ENCODE assay signal across 10 cellular contexts in genomic region chr4:147734496-147734895, GRCh38. TPM values are rescaled to one million over a fixed set of nuclear protein-coding genes. Genes with fewer than 3 reads are reported as not detected.
DNase-seq lines count a peak whose midpoint lies in the region; ATAC-seq and TF ChIP-seq lines count a peak whose summit lies in the region.
"Had no signal": no experiment of that assay in that cellular context is flagged by ENCODE, and none has a peak within 500 bp of the region (broad histone marks: within the 10 kb centered on the region; RNA-seq: fewer than 3 reads in every experiment).

No MANE protein-coding gene starts in this region.

- no peaks in the 10 kb centered on the region for H3K27me3 ChIP-seq in adipocyte (replicated peaks; ENCODE audit: control insufficient read depth, insufficient read depth, low read length)
- H3K27me3 ChIP-seq: foreskin keratinocyte had no signal

- no peaks in the 10 kb centered on the region for H3K9me3 Mint-ChIP-seq in T-helper 1 cell treated with Interleukin-12 subunit alpha and Interleukin-12 subunit beta and Interleukin-4 antibody, amounts not matched to agents 30 μg/mL and 1 μg/mL, for 36 hours
- no peaks in the 10 kb centered on the region for H3K9me3 Mint-ChIP-seq in mesothelial cell of epicardium
- H3K9me3 Mint-ChIP-seq in type B pancreatic cell: peaks cover 4% of the 10 kb centered on the region

- peak overlapping the region; percentile 90 for H3K4me3 ChIP-seq in adipocyte (ENCODE audit: low read length)

- peaks cover 3% of the 10 kb centered on the region for H3K36me3 Mint-ChIP-seq in T-helper 1 cell treated with Interleukin-12 subunit alpha and Interleukin-12 subunit beta and Interleukin-4 antibody, amounts not matched to agents 30 μg/mL and 1 μg/mL, for 36 hours (ENCODE audit: low read depth)
- no peaks in the 10 kb centered on the region for H3K36me3 Mint-ChIP-seq in mesothelial cell of epicardium
- no peaks in the 10 kb centered on the region for H3K36me3 Mint-ChIP-seq in type B pancreatic cell

- no peaks in the 10 kb centered on the region for H3K9me3 ChIP-seq in adipocyte (ENCODE audit: control insufficient read depth, low read length)

- H3K4me1 Mint-ChIP-seq in T-helper 1 cell treated with Interleukin-12 subunit alpha and Interleukin-12 subunit beta and Interleukin-4 antibody, amounts not matched to agents 30 μg/mL and 1 μg/mL, for 36 hours (ENCODE audit: low read depth): peaks cover 34% of the 10 kb centered on the region
- peaks cover 52% of the 10 kb centered on the region for H3K4me1 Mint-ChIP-seq in mesothelial cell of epicardium
- peaks cover 49% of the 10 kb centered on the region for H3K4me1 Mint-ChIP-seq in type B pancreatic cell (ENCODE audit: unreplicated experiment)

- no peak for TF ChIP-seq CTCF in mesothelial cell of epicardium (IDR thresholded peaks at IDR 0.05; ENCODE audit: unreplicated experiment)
- TF ChIP-seq CTCF in type B pancreatic cell (conservative IDR thresholded peaks at IDR 0.05): no peak

- peak overlapping the region; percentile 95 for H3K9ac ChIP-seq in adipocyte (ENCODE audit: low read length)

- no peaks in the 10 kb centered on the region for H3K36me3 ChIP-seq in adipocyte (ENCODE audit: control insufficient read depth, insufficient read depth, low read length, severe bottlenecking)

- ATAC-seq in esophagus mucosa: no peak
- ATAC-seq in GM21717 (IDR thresholded peaks at IDR 0.05; ENCODE audit: unreplicated experiment): no peak
- ATAC-seq: foreskin keratinocyte had no signal

- H3K4me3 Mint-ChIP-seq in T-helper 1 cell treated with Interleukin-12 subunit alpha and Interleukin-12 subunit beta and Interleukin-4 antibody, amounts not matched to agents 30 μg/mL and 1 μg/mL, for 36 hours: peak overlapping the region; percentile 20
- H3K4me3 Mint-ChIP-seq in mesothelial cell of epicardium (peak overlapping the region; percentile 89), type B pancreatic cell (peak overlapping the region; percentile 95)

- DNase-seq in T-helper 1 cell (no peak), adipocyte (ENCODE audit: low read depth) (no peak), mesothelial cell of epicardium (ENCODE audit: low spot score in 2 of 2, unreplicated experiment in 2 of 2) (no peak), type B pancreatic cell (ENCODE audit: extremely low spot score, unreplicated experiment) (no peak), NCI-H1105 (lab: John Stamatoyannopoulos, UW) (no peak)
- DNase-seq: foreskin keratinocyte, GF-D8 had no signal

- H3K27me3 Mint-ChIP-seq in T-helper 1 cell treated with Interleukin-12 subunit alpha and Interleukin-12 subunit beta and Interleukin-4 antibody, amounts not matched to agents 30 μg/mL and 1 μg/mL, for 36 hours (ENCODE audit: low read depth): peaks cover 20% of the 10 kb centered on the region
- no peaks in the 10 kb centered on the region for H3K27me3 Mint-ChIP-seq in mesothelial cell of epicardium (ENCODE audit: low read depth)
- H3K27me3 Mint-ChIP-seq in type B pancreatic cell: peaks cover 3% of the 10 kb centered on the region

- H3K27ac Mint-ChIP-seq in T-helper 1 cell treated with Interleukin-12 subunit alpha and Interleukin-12 subunit beta and Interleukin-4 antibody, amounts not matched to agents 30 μg/mL and 1 μg/mL, for 36 hours: no peak overlapping the region
- H3K27ac Mint-ChIP-seq in mesothelial cell of epicardium (peak overlapping the region; percentile 77), type B pancreatic cell (no peak overlapping the region)

- H3K4me1 ChIP-seq in adipocyte (ENCODE audit: control insufficient read depth, insufficient read depth, low read length): peaks cover 46% of the 10 kb centered on the region

RNA-seq across cellular contexts. Expression of gene ARHGAP10, which starts 2.6 kb away (rescaled TPM):
- total RNA-seq in mesothelial cell of epicardium: 30.5 to 31.3 TPM (median 31.2 TPM) in 3 replicates
- total RNA-seq in type B pancreatic cell (ENCODE audit: low replicate concordance): 25.2 and 25.5 TPM in 2 replicates
- 15.8 TPM for total RNA-seq in esophagus mucosa

RNA-seq across cellular contexts. Expression of gene PRMT9, which starts 50.5 kb away (rescaled TPM):
- 13.6 to 14.8 TPM (median 13.6 TPM) in 3 replicates for total RNA-seq in mesothelial cell of epicardium
- 9.2 and 12.5 TPM in 2 replicates for total RNA-seq in type B pancreatic cell (ENCODE audit: low replicate concordance)
- 4.1 TPM for total RNA-seq in esophagus mucosa

Comparison
In these comparisons a context has a peak if more than half of its experiments do, and no peak if none do; other contexts are left out.
1. H3K4me3 Mint-ChIP-seq: peak in every context shown above with its lines; median percentile 95 in type B pancreatic cell; 89 in mesothelial cell of epicardium; 20 in T-helper 1 cell treated with Interleukin-12 subunit alpha and Interleukin-12 subunit beta and Interleukin-4 antibody, amounts not matched to agents 30 μg/mL and 1 μg/mL, for 36 hours.